14 cellular contexts compared by ENCODE assay signal in genomic region chr1:145916745-145917144, GRCh38. TPM values are rescaled to one million over a fixed set of nuclear protein-coding genes. Genes with fewer than 3 reads are reported as not detected.
DNase-seq lines count a peak whose midpoint lies in the region; ATAC-seq lines count a peak whose summit lies in the region.
"Had no signal": no experiment of that assay in that cellular context is flagged by ENCODE, and none has a peak within 500 bp of the region (broad histone marks: within the 10 kb centered on the region; RNA-seq: fewer than 3 reads in every experiment).

No MANE protein-coding gene starts in this region.

- intact Hi-C loops in activated naive CD4-positive, alpha-beta T cell treated with anti-CD3 and anti-CD28 coated beads for 36 hours (cut with micrococcal nuclease) = loop anchor here (10.0 kb wide), 1 partner anchor 162 kb away; no protein-coding TSS in a partner anchor

- H3K4me1 ChIP-seq in skeletal muscle satellite cell (ENCODE audit: control insufficient read depth, insufficient read depth, low read length) = peaks cover 19% of the 10 kb centered on the region

- H3K27ac Mint-ChIP-seq in activated naive CD4-positive, alpha-beta T cell treated with anti-CD3 and anti-CD28 coated beads for 36 hours = peak overlapping the region; percentile 57
- H3K27ac Mint-ChIP-seq in T-helper 17 cell = peak overlapping the region; percentile 94

- CTCF ChIA-PET in activated naive CD4-positive, alpha-beta T cell treated with anti-CD3 and anti-CD28 coated beads for 36 hours (lab: Charles Lee) = interaction anchor here (0.8 to 2.1 kb wide), 5 partner anchors 25 to 62 kb away, joined by 3 to 7 read pairs (median 4); no protein-coding TSS in a partner anchor

- H3K36me3 Mint-ChIP-seq in activated naive CD4-positive, alpha-beta T cell treated with anti-CD3 and anti-CD28 coated beads for 36 hours (ENCODE audit: low read depth) = peaks cover 12% of the 10 kb centered on the region
- peaks cover 8% of the 10 kb centered on the region for H3K36me3 Mint-ChIP-seq in T-helper 17 cell (ENCODE audit: low read depth)

- H3K36me3 ChIP-seq in skeletal muscle satellite cell (ENCODE audit: insufficient read depth, low read length) = peaks cover 25% of the 10 kb centered on the region

- peak overlapping the region; percentile 31 for H3K4me2 ChIP-seq in skeletal muscle satellite cell (ENCODE audit: low read length)

- H3K27me3 Mint-ChIP-seq in activated naive CD4-positive, alpha-beta T cell treated with anti-CD3 and anti-CD28 coated beads for 36 hours (ENCODE audit: low read depth) = no peaks in the 10 kb centered on the region
- no peaks in the 10 kb centered on the region for H3K27me3 Mint-ChIP-seq in T-helper 17 cell

- no peak for DNase-seq in activated naive CD4-positive, alpha-beta T cell treated with anti-CD3 and anti-CD28 coated beads for 36 hours
- no peak for DNase-seq in activated naive CD4-positive, alpha-beta T cell treated with anti-CD3 and anti-CD28 coated beads, Interleukin-2, amount 50 U/mL, for 16 hours
- no peak for DNase-seq in T-helper 17 cell
- DNase-seq in cerebellar cortex (ENCODE audit: low spot score) = no peak
- DNase-seq in NAMALWA (ENCODE audit: low spot score) = no peak
- DNase-seq in AG08395 (ENCODE audit: low spot score) = no peak
- DNase-seq: activated CD4-positive, alpha-beta T cell treated with anti-CD3 and anti-CD28 coated beads for 1 hour; MG63; NCI-H510A treated with DMSO at 0.1 percent for 48 hours; SIG-M5 had no signal

- ATAC-seq in T-helper 17 cell (no peak), esophagus mucosa (peak; percentile 27)

- peak overlapping the region; percentile 89 for H3K4me3 Mint-ChIP-seq in activated naive CD4-positive, alpha-beta T cell treated with anti-CD3 and anti-CD28 coated beads for 36 hours
- H3K4me3 Mint-ChIP-seq in T-helper 17 cell = peak overlapping the region; percentile 89

- peaks cover 40% of the 10 kb centered on the region for H3K4me1 Mint-ChIP-seq in activated naive CD4-positive, alpha-beta T cell treated with anti-CD3 and anti-CD28 coated beads for 36 hours (ENCODE audit: low read depth)
- peaks cover 37% of the 10 kb centered on the region for H3K4me1 Mint-ChIP-seq in T-helper 17 cell

- no peak overlapping the region for H3K4me3 ChIP-seq in skeletal muscle satellite cell (ENCODE audit: low read length)

- no peaks in the 10 kb centered on the region for H3K27me3 ChIP-seq in skeletal muscle satellite cell (ENCODE audit: control insufficient read depth, insufficient read depth, low read length)
- H3K27me3 ChIP-seq: ascending aorta, MG63, neutrophil had no signal

- H3K9me3 Mint-ChIP-seq in activated naive CD4-positive, alpha-beta T cell treated with anti-CD3 and anti-CD28 coated beads for 36 hours = no peaks in the 10 kb centered on the region

- no peaks in the 10 kb centered on the region for H3K9me3 ChIP-seq in T-helper 17 cell (ENCODE audit: control insufficient read depth, low read length, poor library complexity, severe bottlenecking)
- H3K9me3 ChIP-seq in skeletal muscle satellite cell (replicated peaks; ENCODE audit: low read length) = no peaks in the 10 kb centered on the region
- H3K9me3 ChIP-seq: ascending aorta, MG63, neutrophil had no signal

- no peak overlapping the region for H3K9ac ChIP-seq in skeletal muscle satellite cell (ENCODE audit: low read depth, low read length)

RNA-seq across cellular contexts. Expression of gene PEX11B, which starts 1.8 kb away (rescaled TPM):
- 10 to 100 TPM; 18.0 to 19.0 TPM for total RNA-seq in activated naive CD4-positive, alpha-beta T cell treated with anti-CD3 and anti-CD28 coated beads for 36 hours
- total RNA-seq in T-helper 17 cell (10 to 100 TPM; 15.7 TPM), esophagus mucosa (31.6 TPM)
- 18.8 and 24.0 TPM in 2 replicates for total RNA-seq in skeletal muscle satellite cell (2012; rRNA removed)

RNA-seq across cellular contexts. Expression of gene ITGA10, which starts 6.9 kb away (rescaled TPM):
- total RNA-seq in activated naive CD4-positive, alpha-beta T cell treated with anti-CD3 and anti-CD28 coated beads for 36 hours = under 1 TPM; 0.41 to 0.54 TPM
- 1 to 10 TPM in 1 of 2 donors, under 1 TPM in 1; 0.70 to 1.3 TPM for total RNA-seq in T-helper 17 cell
- 0.76 TPM for total RNA-seq in esophagus mucosa
- 35.2 and 40.8 TPM in 2 replicates for total RNA-seq in skeletal muscle satellite cell (2012; rRNA removed)

RNA-seq across cellular contexts. Expression of gene RBM8A, which starts 10.5 kb away (rescaled TPM):
- total RNA-seq in activated naive CD4-positive, alpha-beta T cell treated with anti-CD3 and anti-CD28 coated beads for 36 hours = 100 to 1,000 TPM; 241 to 242 TPM
- total RNA-seq in T-helper 17 cell (100 to 1,000 TPM; 126 to 130 TPM), esophagus mucosa (152 TPM)
- 125 and 170 TPM in 2 replicates for total RNA-seq in skeletal muscle satellite cell (2012; rRNA removed)

RNA-seq across cellular contexts. Expression of gene ANKRD35, which starts 31.1 kb away (rescaled TPM):
- total RNA-seq in activated naive CD4-positive, alpha-beta T cell treated with anti-CD3 and anti-CD28 coated beads for 36 hours = under 1 TPM; 0.19 to 0.20 TPM
- not detected for total RNA-seq in T-helper 17 cell
- 13.7 TPM for total RNA-seq in esophagus mucosa
- total RNA-seq in skeletal muscle satellite cell (2012; rRNA removed) = 3.0 and 3.1 TPM in 2 replicates

RNA-seq across cellular contexts. Expression of gene LIX1L, which starts 41.1 kb away (rescaled TPM):
- total RNA-seq in activated naive CD4-positive, alpha-beta T cell treated with anti-CD3 and anti-CD28 coated beads for 36 hours = 10 to 100 TPM; 43.6 to 44.3 TPM
- total RNA-seq in T-helper 17 cell (10 to 100 TPM; 36.6 to 44.1 TPM), esophagus mucosa (4.3 TPM)
- 22.6 and 23.2 TPM in 2 replicates for total RNA-seq in skeletal muscle satellite cell (2012; rRNA removed)
